Comparison of ENCODE assay signal across 1 cellular context in the genomic region with DNA sequence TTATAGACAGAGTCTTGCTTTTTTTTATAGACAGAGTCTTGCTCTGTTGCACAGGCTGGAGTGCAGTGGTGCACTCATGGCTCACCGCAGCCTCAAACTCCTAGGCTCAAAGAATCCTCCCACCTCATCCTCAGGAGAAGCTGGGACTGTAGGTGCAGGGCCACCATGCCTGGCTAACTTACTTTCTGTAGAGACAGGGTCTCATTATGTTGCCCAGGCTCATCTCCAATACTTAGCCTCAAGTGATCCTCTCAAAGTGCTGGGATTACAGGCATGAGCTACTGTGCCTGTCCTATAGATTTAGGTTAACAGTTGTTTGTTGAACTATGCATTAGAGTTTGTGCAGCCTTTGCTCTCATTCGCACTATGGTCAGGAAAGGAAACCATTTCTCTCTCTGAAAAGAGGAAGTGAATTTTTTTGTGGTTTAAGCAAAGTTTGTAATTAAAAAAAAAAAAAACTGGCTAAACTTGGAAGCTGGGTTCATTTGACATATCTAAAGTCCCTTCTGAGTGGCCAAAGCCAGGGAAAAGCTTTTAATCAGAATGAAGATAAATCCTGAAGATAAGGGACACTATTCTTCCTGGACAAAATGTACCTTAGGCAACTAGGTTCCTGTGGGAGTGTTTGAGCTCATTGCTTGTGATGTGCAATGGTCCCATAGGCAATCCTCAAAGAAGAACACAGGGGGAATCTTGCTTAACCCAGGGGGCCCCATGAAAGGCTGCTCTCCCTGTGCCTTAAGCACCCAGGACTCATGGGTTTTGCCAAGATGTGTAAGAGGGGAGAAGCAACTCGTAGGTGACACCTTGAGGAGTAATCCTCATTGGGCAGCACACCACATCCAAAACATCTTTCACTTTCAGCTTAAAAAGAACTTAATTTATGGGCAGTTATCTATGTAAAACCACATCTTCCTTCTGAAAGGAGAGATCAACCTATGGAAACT.
A peak's percentile ranks its signal among the peaks of the same experiment; 100 is the strongest.
TF ChIP-seq lines count a peak whose summit lies in the region.

No MANE protein-coding gene starts in this region.

TF ChIP-seq in GM12878, 131 proteins besides CTCF, POLR2A, EP300 and RAD21 (continued from another document and continues in another):
- TF ChIP-seq, protein P1, sequence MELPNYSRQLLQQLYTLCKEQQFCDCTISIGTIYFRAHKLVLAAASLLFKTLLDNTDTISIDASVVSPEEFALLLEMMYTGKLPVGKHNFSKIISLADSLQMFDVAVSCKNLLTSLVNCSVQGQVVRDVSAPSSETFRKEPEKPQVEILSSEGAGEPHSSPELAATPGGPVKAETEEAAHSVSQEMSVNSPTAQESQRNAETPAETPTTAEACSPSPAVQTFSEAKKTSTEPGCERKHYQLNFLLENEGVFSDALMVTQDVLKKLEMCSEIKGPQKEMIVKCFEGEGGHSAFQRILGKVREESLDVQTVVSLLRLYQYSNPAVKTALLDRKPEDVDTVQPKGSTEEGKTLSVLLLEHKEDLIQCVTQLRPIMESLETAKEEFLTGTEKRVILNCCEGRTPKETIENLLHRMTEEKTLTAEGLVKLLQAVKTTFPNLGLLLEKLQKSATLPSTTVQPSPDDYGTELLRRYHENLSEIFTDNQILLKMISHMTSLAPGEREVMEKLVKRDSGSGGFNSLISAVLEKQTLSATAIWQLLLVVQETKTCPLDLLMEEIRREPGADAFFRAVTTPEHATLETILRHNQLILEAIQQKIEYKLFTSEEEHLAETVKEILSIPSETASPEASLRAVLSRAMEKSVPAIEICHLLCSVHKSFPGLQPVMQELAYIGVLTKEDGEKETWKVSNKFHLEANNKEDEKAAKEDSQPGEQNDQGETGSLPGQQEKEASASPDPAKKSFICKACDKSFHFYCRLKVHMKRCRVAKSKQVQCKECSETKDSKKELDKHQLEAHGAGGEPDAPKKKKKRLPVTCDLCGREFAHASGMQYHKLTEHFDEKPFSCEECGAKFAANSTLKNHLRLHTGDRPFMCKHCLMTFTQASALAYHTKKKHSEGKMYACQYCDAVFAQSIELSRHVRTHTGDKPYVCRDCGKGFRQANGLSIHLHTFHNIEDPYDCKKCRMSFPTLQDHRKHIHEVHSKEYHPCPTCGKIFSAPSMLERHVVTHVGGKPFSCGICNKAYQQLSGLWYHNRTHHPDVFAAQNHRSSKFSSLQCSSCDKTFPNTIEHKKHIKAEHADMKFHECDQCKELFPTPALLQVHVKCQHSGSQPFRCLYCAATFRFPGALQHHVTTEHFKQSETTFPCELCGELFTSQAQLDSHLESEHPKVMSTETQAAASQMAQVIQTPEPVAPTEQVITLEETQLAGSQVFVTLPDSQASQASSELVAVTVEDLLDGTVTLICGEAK (IDR thresholded peaks at IDR 0.05; ENCODE audit: borderline replicate concordance) = no peak; the same call in 1 of the 2 replicates
- TF ChIP-seq BACH1 (IDR thresholded peaks at IDR 0.05; ENCODE audit: borderline replicate concordance) (no peak; the same call in 1 of the 2 replicates), GATAD2B (conservative IDR thresholded peaks at IDR 0.05; ENCODE audit: low read depth) (peak; percentile 23; the same call in 1 of the 2 replicates), ZNF24 (IDR thresholded peaks at IDR 0.05) (peak; percentile 49; the same call in 1 of the 2 replicates), IKZF1 (conservative IDR thresholded peaks at IDR 0.05) (peak; percentile 81), IKZF2 (IDR thresholded peaks at IDR 0.05) (peak; percentile 89), POLR2AphosphoS2 (IDR thresholded peaks at IDR 0.05; ENCODE audit: low read depth, low read length) (no peak), CHD2 (IDR thresholded peaks at IDR 0.05; ENCODE audit: borderline replicate concordance, low read depth, low read length) (no peak), SRF (IDR thresholded peaks at IDR 0.05; ENCODE audit: low read depth in 2 of 2, low read length in 2 of 2) (0 out of 4 replicates have a peak, but pooled peaks of 1 of the 2 experiments have one; percentile 7), RUNX3 (IDR thresholded peaks at IDR 0.05; ENCODE audit: low read length) (peak; percentile 96), NFIC (IDR thresholded peaks at IDR 0.05; ENCODE audit: low read depth, low read length) (peak; percentile 93), PKNOX1 (IDR thresholded peaks at IDR 0.05) (no peak), MEF2A (IDR thresholded peaks at IDR 0.05; ENCODE audit: insufficient read depth, low read depth, low read length) (peak; percentile 75; the same call in 1 of the 2 replicates), ZNF384 (IDR thresholded peaks at IDR 0.05; ENCODE audit: borderline replicate concordance, low read depth, low read length) (peak; percentile 95), ZBTB11 (CRISPR knock-in tag; IDR thresholded peaks at IDR 0.05) (no peak), SREBF1 (IDR thresholded peaks at IDR 0.05; ENCODE audit: low read length) (0 out of 2 replicates have a peak, but pooled peaks have one; percentile 15), ZBED1 (IDR thresholded peaks at IDR 0.05; ENCODE audit: borderline replicate concordance) (no peak), MLLT1 (IDR thresholded peaks at IDR 0.05) (peak; percentile 72; the same call in 1 of the 2 replicates), PAX8 (IDR thresholded peaks at IDR 0.05) (no peak), KDM1A (IDR thresholded peaks at IDR 0.05; ENCODE audit: borderline replicate concordance) (no peak), RCOR1 (conservative IDR thresholded peaks at IDR 0.05; ENCODE audit: low read depth, low read length) (no peak), ZNF207 (IDR thresholded peaks at IDR 0.05; ENCODE audit: borderline replicate concordance) (0 out of 2 replicates have a peak, but pooled peaks have one; percentile 23), DPF2 (IDR thresholded peaks at IDR 0.05) (peak; percentile 93)
- TF ChIP-seq, protein P2, sequence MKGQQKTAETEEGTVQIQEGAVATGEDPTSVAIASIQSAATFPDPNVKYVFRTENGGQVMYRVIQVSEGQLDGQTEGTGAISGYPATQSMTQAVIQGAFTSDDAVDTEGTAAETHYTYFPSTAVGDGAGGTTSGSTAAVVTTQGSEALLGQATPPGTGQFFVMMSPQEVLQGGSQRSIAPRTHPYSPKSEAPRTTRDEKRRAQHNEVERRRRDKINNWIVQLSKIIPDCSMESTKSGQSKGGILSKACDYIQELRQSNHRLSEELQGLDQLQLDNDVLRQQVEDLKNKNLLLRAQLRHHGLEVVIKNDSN (IDR thresholded peaks at IDR 0.05; ENCODE audit: borderline replicate concordance, extremely low read length, insufficient read depth, low read depth, low read length) = no peak
- TF ChIP-seq, protein P3, sequence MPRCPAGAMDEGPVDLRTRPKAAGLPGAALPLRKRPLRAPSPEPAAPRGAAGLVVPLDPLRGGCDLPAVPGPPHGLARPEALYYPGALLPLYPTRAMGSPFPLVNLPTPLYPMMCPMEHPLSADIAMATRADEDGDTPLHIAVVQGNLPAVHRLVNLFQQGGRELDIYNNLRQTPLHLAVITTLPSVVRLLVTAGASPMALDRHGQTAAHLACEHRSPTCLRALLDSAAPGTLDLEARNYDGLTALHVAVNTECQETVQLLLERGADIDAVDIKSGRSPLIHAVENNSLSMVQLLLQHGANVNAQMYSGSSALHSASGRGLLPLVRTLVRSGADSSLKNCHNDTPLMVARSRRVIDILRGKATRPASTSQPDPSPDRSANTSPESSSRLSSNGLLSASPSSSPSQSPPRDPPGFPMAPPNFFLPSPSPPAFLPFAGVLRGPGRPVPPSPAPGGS (IDR thresholded peaks at IDR 0.05; ENCODE audit: borderline replicate concordance, insufficient read depth, low read depth, low read length, poor library complexity, severe bottlenecking) = no peak
- TF ChIP-seq, protein P4, sequence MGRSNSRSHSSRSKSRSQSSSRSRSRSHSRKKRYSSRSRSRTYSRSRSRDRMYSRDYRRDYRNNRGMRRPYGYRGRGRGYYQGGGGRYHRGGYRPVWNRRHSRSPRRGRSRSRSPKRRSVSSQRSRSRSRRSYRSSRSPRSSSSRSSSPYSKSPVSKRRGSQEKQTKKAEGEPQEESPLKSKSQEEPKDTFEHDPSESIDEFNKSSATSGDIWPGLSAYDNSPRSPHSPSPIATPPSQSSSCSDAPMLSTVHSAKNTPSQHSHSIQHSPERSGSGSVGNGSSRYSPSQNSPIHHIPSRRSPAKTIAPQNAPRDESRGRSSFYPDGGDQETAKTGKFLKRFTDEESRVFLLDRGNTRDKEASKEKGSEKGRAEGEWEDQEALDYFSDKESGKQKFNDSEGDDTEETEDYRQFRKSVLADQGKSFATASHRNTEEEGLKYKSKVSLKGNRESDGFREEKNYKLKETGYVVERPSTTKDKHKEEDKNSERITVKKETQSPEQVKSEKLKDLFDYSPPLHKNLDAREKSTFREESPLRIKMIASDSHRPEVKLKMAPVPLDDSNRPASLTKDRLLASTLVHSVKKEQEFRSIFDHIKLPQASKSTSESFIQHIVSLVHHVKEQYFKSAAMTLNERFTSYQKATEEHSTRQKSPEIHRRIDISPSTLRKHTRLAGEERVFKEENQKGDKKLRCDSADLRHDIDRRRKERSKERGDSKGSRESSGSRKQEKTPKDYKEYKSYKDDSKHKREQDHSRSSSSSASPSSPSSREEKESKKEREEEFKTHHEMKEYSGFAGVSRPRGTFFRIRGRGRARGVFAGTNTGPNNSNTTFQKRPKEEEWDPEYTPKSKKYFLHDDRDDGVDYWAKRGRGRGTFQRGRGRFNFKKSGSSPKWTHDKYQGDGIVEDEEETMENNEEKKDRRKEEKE (IDR thresholded peaks at IDR 0.05) = no peak
- TF ChIP-seq, protein P5, sequence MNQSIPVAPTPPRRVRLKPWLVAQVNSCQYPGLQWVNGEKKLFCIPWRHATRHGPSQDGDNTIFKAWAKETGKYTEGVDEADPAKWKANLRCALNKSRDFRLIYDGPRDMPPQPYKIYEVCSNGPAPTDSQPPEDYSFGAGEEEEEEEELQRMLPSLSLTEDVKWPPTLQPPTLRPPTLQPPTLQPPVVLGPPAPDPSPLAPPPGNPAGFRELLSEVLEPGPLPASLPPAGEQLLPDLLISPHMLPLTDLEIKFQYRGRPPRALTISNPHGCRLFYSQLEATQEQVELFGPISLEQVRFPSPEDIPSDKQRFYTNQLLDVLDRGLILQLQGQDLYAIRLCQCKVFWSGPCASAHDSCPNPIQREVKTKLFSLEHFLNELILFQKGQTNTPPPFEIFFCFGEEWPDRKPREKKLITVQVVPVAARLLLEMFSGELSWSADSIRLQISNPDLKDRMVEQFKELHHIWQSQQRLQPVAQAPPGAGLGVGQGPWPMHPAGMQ (IDR thresholded peaks at IDR 0.05; ENCODE audit: borderline replicate concordance) = no peak
- TF ChIP-seq, protein P6, sequence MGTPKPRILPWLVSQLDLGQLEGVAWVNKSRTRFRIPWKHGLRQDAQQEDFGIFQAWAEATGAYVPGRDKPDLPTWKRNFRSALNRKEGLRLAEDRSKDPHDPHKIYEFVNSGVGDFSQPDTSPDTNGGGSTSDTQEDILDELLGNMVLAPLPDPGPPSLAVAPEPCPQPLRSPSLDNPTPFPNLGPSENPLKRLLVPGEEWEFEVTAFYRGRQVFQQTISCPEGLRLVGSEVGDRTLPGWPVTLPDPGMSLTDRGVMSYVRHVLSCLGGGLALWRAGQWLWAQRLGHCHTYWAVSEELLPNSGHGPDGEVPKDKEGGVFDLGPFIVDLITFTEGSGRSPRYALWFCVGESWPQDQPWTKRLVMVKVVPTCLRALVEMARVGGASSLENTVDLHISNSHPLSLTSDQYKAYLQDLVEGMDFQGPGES (IDR thresholded peaks at IDR 0.05) = no peak
